ENCODE assay signal across 1 cellular context in the genomic region with DNA sequence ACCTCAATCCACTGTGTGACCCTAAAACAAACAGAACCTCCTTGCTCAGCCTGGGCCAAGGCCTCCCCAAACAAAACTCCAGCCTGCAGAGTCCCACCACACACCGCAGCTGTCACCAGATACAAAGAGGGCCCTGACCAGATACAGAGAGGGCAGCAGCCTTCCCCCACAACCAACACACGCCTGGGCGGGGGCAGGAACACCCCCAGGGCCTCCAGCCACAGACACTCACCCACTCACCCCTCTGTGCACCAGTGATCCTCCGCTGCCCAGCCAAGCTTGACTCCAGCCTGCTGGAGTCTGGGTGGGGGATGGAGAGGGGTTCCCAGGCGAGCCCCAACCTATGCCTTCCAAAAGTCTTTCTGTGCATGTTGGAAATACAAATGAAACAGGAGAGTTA.
TF ChIP-seq lines count a peak whose summit lies in the region.

No MANE protein-coding gene starts in this region.

TF ChIP-seq in HepG2, 621 proteins besides CTCF, POLR2A, EP300 and RAD21:
- TF ChIP-seq KDM5B (CRISPR knock-in tag; IDR thresholded peaks at IDR 0.05; ENCODE audit: borderline replicate concordance) (no peak), ZNF567 (CRISPR knock-in tag; IDR thresholded peaks at IDR 0.05; ENCODE audit: borderline replicate concordance) (no peak), ZNF850 (CRISPR knock-in tag; conservative IDR thresholded peaks at IDR 0.05) (no peak)
- TF ChIP-seq, protein P1, sequence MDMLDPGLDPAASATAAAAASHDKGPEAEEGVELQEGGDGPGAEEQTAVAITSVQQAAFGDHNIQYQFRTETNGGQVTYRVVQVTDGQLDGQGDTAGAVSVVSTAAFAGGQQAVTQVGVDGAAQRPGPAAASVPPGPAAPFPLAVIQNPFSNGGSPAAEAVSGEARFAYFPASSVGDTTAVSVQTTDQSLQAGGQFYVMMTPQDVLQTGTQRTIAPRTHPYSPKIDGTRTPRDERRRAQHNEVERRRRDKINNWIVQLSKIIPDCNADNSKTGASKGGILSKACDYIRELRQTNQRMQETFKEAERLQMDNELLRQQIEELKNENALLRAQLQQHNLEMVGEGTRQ (IDR thresholded peaks at IDR 0.05; ENCODE audit: low read depth, low read length), result no peak
- TF ChIP-seq, protein P1 (CRISPR knock-in tag; IDR thresholded peaks at IDR 0.05; ENCODE audit: borderline replicate concordance), result no peak
